25 cellular contexts compared by ENCODE assay signal in genomic region chr13:112592181-112592580, GRCh38.
"Had no signal": no experiment of that assay in that cellular context is flagged by ENCODE, and none has a peak within 500 bp of the region (broad histone marks: within the 10 kb centered on the region; RNA-seq: fewer than 3 reads in every experiment).

No MANE protein-coding gene starts in this region.

- H3K4me1 ChIP-seq: colonic mucosa had no signal

- H3K27ac ChIP-seq: ascending aorta, colonic mucosa, epithelial cell of prostate, esophagus squamous epithelium, gastroesophageal sphincter had no signal

- H3K36me3 ChIP-seq: ascending aorta, colonic mucosa, esophagus squamous epithelium, gastroesophageal sphincter had no signal

- H3K36me3 Mint-ChIP-seq: activated naive CD8-positive, alpha-beta T cell treated with anti-CD3 and anti-CD28 coated beads, Interleukin-2, amount 10 ng/mL, durations not matched to agents 7 days and 5 days had no signal

- H3K9me3 ChIP-seq: ascending aorta, colonic mucosa, esophagus squamous epithelium, gastroesophageal sphincter had no signal

- ATAC-seq: activated CD4-positive, alpha-beta T cell treated with anti-CD3 and anti-CD28 coated beads for 36 hours; activated naive CD4-positive, alpha-beta T cell treated with anti-CD3 and anti-CD28 coated beads, Interleukin-2, amount 50 U/mL, for 72 hours; activated T-cell treated with anti-CD3 and anti-CD28 coated beads, Interleukin-2, amount 50 U/mL, for 72 hours; gastroesophageal sphincter had no signal

- DNase-seq: activated CD4-positive, alpha-beta memory T cell treated with anti-CD3 and anti-CD28 coated beads, Interleukin-2, amount 10 ng/mL, durations not matched to agents 7 days and 5 days; activated CD4-positive, alpha-beta T cell treated with anti-CD3 and anti-CD28 coated beads for 36 hours; activated CD4-positive, alpha-beta T cell treated with anti-CD3 and anti-CD28 coated beads, Interleukin-2, amount 10 ng/mL, durations not matched to agents 24 days and 14 days; activated CD4-positive, alpha-beta T cell treated with anti-CD3 and anti-CD28 coated beads, Interleukin-2, amount 50 U/mL, for 4 hours; activated CD4-positive, CD25-positive, alpha-beta regulatory T cell; activated CD4-positive, CD25-positive, alpha-beta regulatory T cell treated with anti-CD3 and anti-CD28 coated beads, Interleukin-2, amount 50 U/mL, for 72 hours; activated CD8-positive, alpha-beta memory T cell treated with anti-CD3 and anti-CD28 coated beads, Interleukin-2, amount 50 U/mL, for 48 hours; activated gamma-delta T cell; activated naive CD4-positive, alpha-beta T cell; activated naive CD4-positive, alpha-beta T cell treated with anti-CD3 and anti-CD28 coated beads, Interleukin-2, amount 10 ng/mL, durations not matched to agents 7 days and 5 days; activated naive CD8-positive, alpha-beta T cell treated with anti-CD3 and anti-CD28 coated beads, Interleukin-2, amount 10 ng/mL, durations not matched to agents 7 days and 5 days; activated T-cell treated with anti-CD3 and anti-CD28 coated beads for 4 hours; activated T-cell treated with anti-CD3 and anti-CD28 coated beads, Interleukin-2, amount 50 U/mL, for 24 hours; activated T-cell treated with anti-CD3 and anti-CD28 coated beads, Interleukin-2, amount 50 U/mL, for 72 hours; colonic mucosa; effector CD8-positive, alpha-beta T cell; esophagus squamous epithelium; foreskin melanocyte; T-helper 2 cell had no signal

- H3K9me3 Mint-ChIP-seq: activated CD4-positive, alpha-beta memory T cell treated with anti-CD3 and anti-CD28 coated beads, Interleukin-2, amount 10 ng/mL, durations not matched to agents 7 days and 5 days; activated naive CD4-positive, alpha-beta T cell treated with anti-CD3 and anti-CD28 coated beads, Interleukin-2, amount 10 ng/mL, durations not matched to agents 7 days and 5 days; activated naive CD8-positive, alpha-beta T cell treated with anti-CD3 and anti-CD28 coated beads, Interleukin-2, amount 10 ng/mL, durations not matched to agents 7 days and 5 days; activated T-cell treated with anti-CD3 and anti-CD28 coated beads, Interleukin-2, amount 50 U/mL, for 24 hours; central memory CD8-positive, alpha-beta T cell had no signal

- H3K27me3 ChIP-seq: ascending aorta, colonic mucosa, esophagus squamous epithelium, gastroesophageal sphincter had no signal

- H3K27ac Mint-ChIP-seq: activated CD4-positive, alpha-beta memory T cell treated with anti-CD3 and anti-CD28 coated beads, Interleukin-2, amount 10 ng/mL, durations not matched to agents 7 days and 5 days; activated CD4-positive, alpha-beta T cell treated with anti-CD3 and anti-CD28 coated beads for 36 hours; activated CD4-positive, alpha-beta T cell treated with anti-CD3 and anti-CD28 coated beads, Interleukin-2, amount 10 ng/mL, durations not matched to agents 24 days and 14 days; activated naive CD4-positive, alpha-beta T cell treated with anti-CD3 and anti-CD28 coated beads, Interleukin-2, amount 10 ng/mL, durations not matched to agents 7 days and 5 days; activated naive CD4-positive, alpha-beta T cell treated with anti-CD3 and anti-CD28 coated beads, Interleukin-2, amount 50 U/mL, for 72 hours; activated naive CD8-positive, alpha-beta T cell treated with anti-CD3 and anti-CD28 coated beads, Interleukin-2, amount 10 ng/mL, durations not matched to agents 7 days and 5 days; activated T-cell treated with anti-CD3 and anti-CD28 coated beads, Interleukin-2, amount 50 U/mL, for 24 hours; activated T-cell treated with anti-CD3 and anti-CD28 coated beads, Interleukin-2, amount 50 U/mL, for 72 hours; brain had no signal

- H3K4me3 ChIP-seq: ascending aorta, colonic mucosa, esophagus squamous epithelium, gastroesophageal sphincter had no signal

- H3K4me3 Mint-ChIP-seq: activated CD4-positive, alpha-beta memory T cell treated with anti-CD3 and anti-CD28 coated beads, Interleukin-2, amount 10 ng/mL, durations not matched to agents 7 days and 5 days; activated CD4-positive, alpha-beta T cell treated with anti-CD3 and anti-CD28 coated beads for 36 hours; activated CD4-positive, alpha-beta T cell treated with anti-CD3 and anti-CD28 coated beads, Interleukin-2, amount 10 ng/mL, durations not matched to agents 24 days and 14 days; activated naive CD4-positive, alpha-beta T cell treated with anti-CD3 and anti-CD28 coated beads, Interleukin-2, amount 10 ng/mL, durations not matched to agents 7 days and 5 days; activated naive CD8-positive, alpha-beta T cell treated with anti-CD3 and anti-CD28 coated beads, Interleukin-2, amount 10 ng/mL, durations not matched to agents 7 days and 5 days; activated T-cell treated with anti-CD3 and anti-CD28 coated beads, Interleukin-2, amount 50 U/mL, for 24 hours; activated T-cell treated with anti-CD3 and anti-CD28 coated beads, Interleukin-2, amount 50 U/mL, for 72 hours; brain; central memory CD8-positive, alpha-beta T cell had no signal
